In genomic region chr10:71232089-71232998, GRCh38 we compare ENCODE assay signal across 9 cellular contexts. TPM values are rescaled to one million over a fixed set of nuclear protein-coding genes. Genes with fewer than 3 reads are reported as not detected.
DNase-seq lines count a peak whose midpoint lies in the region; ATAC-seq and TF ChIP-seq lines count a peak whose summit lies in the region.
"Had no signal": no experiment of that assay in that cellular context is flagged by ENCODE, and none has a peak within 500 bp of the region (broad histone marks: within the 10 kb centered on the region; RNA-seq: fewer than 3 reads in every experiment).

No MANE protein-coding gene starts in this region.

- H3K4me2 ChIP-seq in trophoblast cell (ENCODE audit: low read length), result no peak overlapping the region

- H3K36me3 ChIP-seq in SJCRH30 (no peaks in the 10 kb centered on the region), trophoblast cell (ENCODE audit: control insufficient read depth in 1 of 2, insufficient read depth in 2 of 2, low read length in 2 of 2) (peaks cover 0 to 7% of the 10 kb centered on the region in 2 experiments)

- H3K14ac ChIP-seq in trophoblast cell (ENCODE audit: low read length), result no peak overlapping the region

- no peaks in the 10 kb centered on the region for H3K27me3 Mint-ChIP-seq in activated T-cell treated with anti-CD3 and anti-CD28 coated beads, Interleukin-2, amount 50 U/mL, for 72 hours (ENCODE audit: low read depth)

- H3K4me1 ChIP-seq in SJCRH30 (peaks cover 41% of the 10 kb centered on the region), trophoblast cell (ENCODE audit: control insufficient read depth in 1 of 2, insufficient read depth in 2 of 2, low read length in 2 of 2) (peaks cover 70% of the 10 kb centered on the region in 2 experiments)

- peaks cover 38% of the 10 kb centered on the region for H3K79me1 ChIP-seq in trophoblast cell (ENCODE audit: low read length)

- POLR2A ChIA-PET in GM10248 (lab: Yijun Ruan, JAX), result no interaction called here

- H3K27ac ChIP-seq in SJCRH30 (no peak overlapping the region), trophoblast cell (ENCODE audit: low read depth, low read length) (no peak overlapping the region)

- DNase-seq in G401 (ENCODE audit: low spot score) (peak; percentile 97), SJCRH30 (peak; percentile 11 to 26), Right ventricle myocardium inferior (ENCODE audit: missing footprints) (peak; percentile 87), trophoblast cell (no peak), GM10248 (ENCODE audit: extremely low spot score) (no peak)
- DNase-seq in activated T-cell treated with anti-CD3 and anti-CD28 coated beads, Interleukin-2, amount 50 U/mL, for 72 hours, result no peak
- no peak for DNase-seq in stimulated activated CD4-positive, alpha-beta T cell treated with anti-CD3 and anti-CD28 coated beads, Interleukin-15, amount 100 ng/mL, for 24 hours
- DNase-seq: NCI-H1105 had no signal

- H3K4me3 ChIP-seq in SJCRH30 (no peak overlapping the region), trophoblast cell (ENCODE audit: low read depth, low read length) (no peak overlapping the region)

- H3K23ac ChIP-seq in trophoblast cell (ENCODE audit: low read length), result no peak overlapping the region

- H3K9me3 Mint-ChIP-seq in activated T-cell treated with anti-CD3 and anti-CD28 coated beads, Interleukin-2, amount 50 U/mL, for 72 hours, result no peaks in the 10 kb centered on the region

- no peak for TF ChIP-seq CTCF in GM10248 (IDR thresholded peaks at IDR 0.05; ENCODE audit: control extremely low read depth, extremely low read depth, low read depth, missing control alignments)

- H2BK5ac ChIP-seq in trophoblast cell (ENCODE audit: low read depth, low read length, poor library complexity), result no peak overlapping the region

- no peak overlapping the region for H3K9ac ChIP-seq in trophoblast cell (ENCODE audit: low read length)

- no peak overlapping the region for H3K4me3 Mint-ChIP-seq in activated T-cell treated with anti-CD3 and anti-CD28 coated beads, Interleukin-2, amount 50 U/mL, for 72 hours

- intact Hi-C loops in Right ventricle myocardium inferior (cut with DNase I), result no loop called here

- H3K27me3 ChIP-seq in SJCRH30, result no peaks in the 10 kb centered on the region
- no peaks in the 10 kb centered on the region for H3K27me3 ChIP-seq in trophoblast cell (ENCODE audit: insufficient read depth, low read length)

- H2BK12ac ChIP-seq in trophoblast cell (ENCODE audit: low read length), result peak overlapping the region; percentile 34

- in situ Hi-C loops in G401 (cut with HindIII; ENCODE audit: low sequenced_read_pairs), result no loop called here

- WGBS in trophoblast cell (ENCODE audit: extremely low coverage, insufficient coverage, insufficient read length), result no CpG with 5 or more reads among the region's 13 CpGs

- no peak overlapping the region for H4K12ac ChIP-seq in trophoblast cell (ENCODE audit: low read depth, low read length)

- H2AK5ac ChIP-seq in trophoblast cell (ENCODE audit: low read length), result no peak overlapping the region

- H2AFZ ChIP-seq in trophoblast cell (ENCODE audit: insufficient read depth, low read length, poor library complexity), result no peak overlapping the region

- H3K18ac ChIP-seq in trophoblast cell (ENCODE audit: low read length), result peak overlapping the region; percentile 34

- CTCF ChIA-PET in GM10248 (lab: Yijun Ruan, JAX), result no interaction called here

- peaks cover 19% of the 10 kb centered on the region for H3K79me2 ChIP-seq in trophoblast cell (ENCODE audit: control insufficient read depth, insufficient read depth, low read length, poor library complexity)

- no peak overlapping the region for H3K27ac Mint-ChIP-seq in activated T-cell treated with anti-CD3 and anti-CD28 coated beads, Interleukin-2, amount 50 U/mL, for 72 hours

- H3K9me3 ChIP-seq in SJCRH30 (replicated peaks) (no peaks in the 10 kb centered on the region), trophoblast cell (ENCODE audit: insufficient read depth, low read depth, low read length) (no peaks in the 10 kb centered on the region)

- H2BK120ac ChIP-seq in trophoblast cell (ENCODE audit: insufficient read depth, low read length, poor library complexity), result no peak overlapping the region

- peak overlapping the region; percentile 1 for H4K91ac ChIP-seq in trophoblast cell (ENCODE audit: low read depth, low read length)

- no peaks in the 10 kb centered on the region for H3K4me1 Mint-ChIP-seq in activated T-cell treated with anti-CD3 and anti-CD28 coated beads, Interleukin-2, amount 50 U/mL, for 72 hours (ENCODE audit: low read depth)

- peak; percentile 66 for ATAC-seq in Right ventricle myocardium inferior
- no peak for ATAC-seq in activated T-cell treated with anti-CD3 and anti-CD28 coated beads, Interleukin-2, amount 50 U/mL, for 72 hours (replicated peaks in 1 of 2)
- no peak for ATAC-seq in GM19463 (IDR thresholded peaks at IDR 0.05; ENCODE audit: unreplicated experiment)

- no peak overlapping the region for H4K8ac ChIP-seq in trophoblast cell (ENCODE audit: low read depth, low read length)

- H3K36me3 Mint-ChIP-seq in activated T-cell treated with anti-CD3 and anti-CD28 coated beads, Interleukin-2, amount 50 U/mL, for 72 hours (ENCODE audit: insufficient read depth in 2 of 2), result no peaks in the 10 kb centered on the region

- no peak overlapping the region for H3K4ac ChIP-seq in trophoblast cell (ENCODE audit: low read depth, low read length)

RNA-seq across cellular contexts. Expression of gene UNC5B, which starts 20.0 kb away (rescaled TPM):
- total RNA-seq in G401 (2014; rRNA removed; shearing (Covaris generic)), result 12.9 and 14.4 TPM in 2 replicates
- 3.4 and 3.6 TPM in 2 replicates for total RNA-seq in SJCRH30 (2014; rRNA removed; shearing (Covaris generic))
- total RNA-seq in Right ventricle myocardium inferior, result 13.1 TPM
- 54.7 and 55.5 TPM in 2 replicates for polyA plus RNA-seq in trophoblast cell (2013)
- under 1 TPM; 0.05 to 0.12 TPM for total RNA-seq in activated T-cell treated with anti-CD3 and anti-CD28 coated beads, Interleukin-2, amount 50 U/mL, for 72 hours

Comparison
In these comparisons a context has a peak if more than half of its experiments do, and no peak if none do; other contexts are left out.
1. DNase-seq: peak in G401 (single experiment), SJCRH30 (2 of 2) and Right ventricle myocardium inferior (single experiment); none in trophoblast cell (0 of 2), GM10248 (single experiment), activated T-cell treated with anti-CD3 and anti-CD28 coated beads, Interleukin-2, amount 50 U/mL, for 72 hours (0 of 2) and stimulated activated CD4-positive, alpha-beta T cell treated with anti-CD3 and anti-CD28 coated beads, Interleukin-15, amount 100 ng/mL, for 24 hours (single experiment).